ENCODE assay signal across 10 cellular contexts in genomic region chr1:32334274-32334861, GRCh38. TPM values are rescaled to one million over a fixed set of nuclear protein-coding genes. Genes with fewer than 3 reads are reported as not detected.
DNase-seq lines count a peak whose midpoint lies in the region; ATAC-seq, FAIRE-seq and TF ChIP-seq lines count a peak whose summit lies in the region.
"Had no signal": no experiment of that assay in that cellular context is flagged by ENCODE, and none has a peak within 500 bp of the region (broad histone marks: within the 10 kb centered on the region; RNA-seq: fewer than 3 reads in every experiment).

No MANE protein-coding gene starts in this region.

- no peak for ATAC-seq in GM21717 (IDR thresholded peaks at IDR 0.05; ENCODE audit: unreplicated experiment)

- H3K9me3 ChIP-seq in SJCRH30 (replicated peaks), result no peaks in the 10 kb centered on the region

- no peaks in the 10 kb centered on the region for H3K27me3 ChIP-seq in SJCRH30

- peaks cover 25% of the 10 kb centered on the region for H3K4me1 ChIP-seq in SJCRH30

- H3K4me3 ChIP-seq in SJCRH30 (peak overlapping the region; percentile 98), fibroblast of pulmonary artery (replicated peaks; ENCODE audit: low read depth, low read length) (peak overlapping the region; percentile 79), skin epidermis (peak overlapping the region; percentile 57 to 79 (median 69))

- peaks cover 45% of the 10 kb centered on the region for H3K36me3 ChIP-seq in SJCRH30

- H3K27ac ChIP-seq in SJCRH30 (no peak overlapping the region), skin epidermis (peak overlapping the region in 11 of 21 experiments; percentile 47 to 89 (median 81))

- peak; percentile 52 for DNase-seq in DMS 273 (lab: John Stamatoyannopoulos, UW; ENCODE audit: unreplicated experiment)
- DNase-seq in DMS 273 treated with DMSO at 0.1 percent for 48 hours (lab: John Stamatoyannopoulos, UW), result no peak
- no peak for DNase-seq in SJCRH30
- no peak for DNase-seq in fibroblast of pulmonary artery (ENCODE audit: low read depth)
- DNase-seq in NCI-H345 treated with DMSO at 0.1 percent for 48 hours (lab: John Stamatoyannopoulos, UW; ENCODE audit: unreplicated experiment), result no peak
- no peak for DNase-seq in D721Med (ENCODE audit: insufficient read length, low spot score)
- DNase-seq: NCI-H2081 treated with DMSO at 0.1 percent for 48 hours had no signal

- no peak for FAIRE-seq in D721Med (lab: Jason Lieb, UNC)
- FAIRE-seq: A204.1 had no signal

- TF ChIP-seq CTCF in fibroblast of pulmonary artery (IDR thresholded peaks at IDR 0.05; ENCODE audit: low read length, missing control alignments) (no peak), D721Med (IDR thresholded peaks at IDR 0.05; ENCODE audit: insufficient read depth, missing control alignments) (no peak)

RNA-seq across cellular contexts. Expression of gene MARCKSL1, which starts 1.7 kb away (rescaled TPM):
- 207 and 208 TPM in 2 replicates for total RNA-seq in SJCRH30 (2014; rRNA removed; shearing (Covaris generic))

RNA-seq across cellular contexts. Expression of gene FAM229A, which starts 27.9 kb away (rescaled TPM):
- total RNA-seq in SJCRH30 (2014; rRNA removed; shearing (Covaris generic)), result 2.1 and 4.2 TPM in 2 replicates

RNA-seq across cellular contexts. Expression of gene TSSK3, which starts 28.0 kb away (rescaled TPM):
- 1.0 and 1.2 TPM in 2 replicates for total RNA-seq in SJCRH30 (2014; rRNA removed; shearing (Covaris generic))

RNA-seq across cellular contexts. Expression of gene HDAC1, which starts 42.5 kb away (rescaled TPM):
- 156 and 160 TPM in 2 replicates for total RNA-seq in SJCRH30 (2014; rRNA removed; shearing (Covaris generic))

RNA-seq across cellular contexts. Expression of gene BSDC1, which starts 59.9 kb away (rescaled TPM):
- 49.4 and 54.5 TPM in 2 replicates for total RNA-seq in SJCRH30 (2014; rRNA removed; shearing (Covaris generic))
